ENCODE assay signal across 14 cellular contexts in the genomic region with DNA sequence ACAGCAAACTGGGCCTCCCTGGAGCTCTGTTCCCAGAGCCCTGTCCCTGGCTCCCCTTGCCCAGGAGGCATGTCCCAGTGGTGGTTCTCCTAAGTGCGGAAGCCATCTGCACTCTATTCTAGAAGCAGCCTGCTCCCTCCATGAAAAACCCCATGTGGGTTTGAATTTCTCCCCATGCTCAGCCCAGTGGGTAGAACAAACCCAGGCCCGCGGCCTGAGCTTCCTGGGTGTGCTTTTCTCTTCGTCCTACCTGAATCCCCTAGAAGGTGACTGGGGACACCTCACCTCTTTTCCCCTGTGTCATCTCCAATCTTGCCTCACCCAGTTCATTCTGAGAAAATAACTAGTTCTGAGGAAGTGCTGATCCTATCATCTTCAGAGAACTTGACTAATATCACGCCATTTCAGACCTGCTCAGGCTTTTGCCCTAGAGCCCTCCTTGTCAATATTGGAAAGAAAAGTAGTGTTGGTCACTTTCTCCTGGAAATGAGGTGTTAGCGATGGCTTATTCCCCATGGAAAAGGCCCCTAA.
DNase-seq lines count a peak whose midpoint lies in the region; ATAC-seq lines count a peak whose summit lies in the region.
"Had no signal": no experiment of that assay in that cellular context is flagged by ENCODE, and none has a peak within 500 bp of the region (broad histone marks: within the 10 kb centered on the region; RNA-seq: fewer than 3 reads in every experiment).

No MANE protein-coding gene starts in this region.

- H3K27me3 ChIP-seq in effector memory CD4-positive, alpha-beta T cell (replicated peaks; ENCODE audit: control insufficient read depth, insufficient read depth, low read length, poor library complexity, severe bottlenecking): no peaks in the 10 kb centered on the region
- H3K27me3 ChIP-seq: ascending aorta had no signal

- no peaks in the 10 kb centered on the region for H3K9me3 ChIP-seq in effector memory CD4-positive, alpha-beta T cell (ENCODE audit: control insufficient read depth, low read length)
- H3K9me3 ChIP-seq: ascending aorta had no signal

- peak overlapping the region; percentile 27 for H3K4me3 ChIP-seq in effector memory CD4-positive, alpha-beta T cell (ENCODE audit: insufficient read depth, low read depth, low read length, poor library complexity, severe bottlenecking)
- H3K4me3 ChIP-seq: ascending aorta had no signal

- peaks cover 87% of the 10 kb centered on the region for H3K4me1 ChIP-seq in effector memory CD4-positive, alpha-beta T cell (ENCODE audit: control insufficient read depth, insufficient read depth, low read length, poor library complexity, severe bottlenecking)
- H3K4me1 ChIP-seq: ascending aorta had no signal

- DNase-seq in GF-D8 (lab: John Stamatoyannopoulos, UW) (peak; percentile 86), activated gamma-delta T cell treated with Interleukin-2 at 50 U/mL for 16 hours (no peak), NCI-H345 (lab: John Stamatoyannopoulos, UW) (no peak), SIG-M5 (lab: John Stamatoyannopoulos, UW) (no peak)
- DNase-seq in activated CD4-positive, alpha-beta T cell treated with anti-CD3 and anti-CD28 coated beads for 48 hours: peak; percentile 81
- no peak for DNase-seq in effector memory CD4-positive, alpha-beta T cell
- DNase-seq in stimulated activated CD4-positive, alpha-beta T cell treated with anti-CD3 and anti-CD28 coated beads, Interleukin-15, amount 100 ng/mL, for 48 hours (ENCODE audit: low read depth in 2 of 2): peak; percentile 57 to 67
- DNase-seq: DMS53, foreskin melanocyte, NCI-H1436, nucleus accumbens, SHP77 treated with DMSO at 0.1 percent for 48 hours had no signal

- H3K27ac ChIP-seq in effector memory CD4-positive, alpha-beta T cell (ENCODE audit: insufficient read depth, low read length, poor library complexity, severe bottlenecking): peak overlapping the region; percentile 74

- H3K36me3 ChIP-seq in effector memory CD4-positive, alpha-beta T cell (ENCODE audit: control insufficient read depth, insufficient read depth, low read length): peaks cover 34% of the 10 kb centered on the region
- H3K36me3 ChIP-seq: ascending aorta had no signal

- no peak for ATAC-seq in GM21528 (IDR thresholded peaks at IDR 0.05; ENCODE audit: low FRiP score, unreplicated experiment)

Comparison
In these comparisons a context has a peak if more than half of its experiments do, and no peak if none do; other contexts are left out.
1. DNase-seq: peak in GF-D8 (single experiment), activated CD4-positive, alpha-beta T cell treated with anti-CD3 and anti-CD28 coated beads for 48 hours (single experiment) and stimulated activated CD4-positive, alpha-beta T cell treated with anti-CD3 and anti-CD28 coated beads, Interleukin-15, amount 100 ng/mL, for 48 hours (2 of 2); none in effector memory CD4-positive, alpha-beta T cell (0 of 3), activated gamma-delta T cell treated with Interleukin-2 at 50 U/mL for 16 hours (single experiment), NCI-H345 (single experiment) and SIG-M5 (single experiment).